26 cellular contexts compared by ENCODE assay signal in the genomic region with DNA sequence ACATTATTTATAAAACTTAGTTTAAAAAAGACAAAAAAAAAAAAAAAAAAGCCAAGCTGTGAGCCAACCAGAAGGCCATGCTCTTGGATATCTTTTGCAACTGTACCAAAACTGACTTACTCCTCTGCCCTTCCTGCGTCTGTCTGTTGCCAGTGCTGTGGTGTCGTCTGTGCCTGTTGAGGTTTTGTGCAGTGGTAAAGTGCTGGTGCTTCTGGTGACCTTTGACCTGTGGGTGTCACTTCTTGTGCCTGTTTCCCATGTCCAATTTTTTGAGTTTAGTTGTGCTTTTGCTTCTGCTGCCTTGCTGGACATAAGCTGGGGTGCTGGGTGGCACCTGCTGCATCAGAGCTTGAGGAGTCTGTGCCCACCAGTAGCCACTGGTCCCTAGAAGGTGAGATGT.
"Had no signal": no experiment of that assay in that cellular context is flagged by ENCODE, and none has a peak within 500 bp of the region (broad histone marks: within the 10 kb centered on the region; RNA-seq: fewer than 3 reads in every experiment).

No MANE protein-coding gene starts in this region.

- DNase-seq: activated CD4-positive, alpha-beta T cell treated with anti-CD3 and anti-CD28 coated beads for 4 hours; activated CD4-positive, alpha-beta T cell treated with anti-CD3 and anti-CD28 coated beads, Interleukin-2, amount 50 U/mL, for 4 hours; activated naive CD4-positive, alpha-beta T cell; activated T-cell treated with anti-CD3 and anti-CD28 coated beads for 4 hours; activated T-cell treated with anti-CD3 and anti-CD28 coated beads, Interleukin-2, amount 50 U/mL, for 72 hours; colonic mucosa; dorsolateral prefrontal cortex; effector memory CD4-positive, alpha-beta T cell; kidney glomerular epithelial cell; lower lobe of right lung; mesenchymal stem cell; natural killer cell; retina; stimulated activated CD4-positive, alpha-beta T cell treated with anti-CD3 and anti-CD28 coated beads, Interleukin-15, amount 100 ng/mL, for 24 hours; stimulated activated CD4-positive, alpha-beta T cell treated with anti-CD3 and anti-CD28 coated beads, Interleukin-2, amount 100 ng/mL, for 24 hours; stimulated activated naive B cell treated with anti-CD40 and anti-IgM and Interleukin-4, amounts not matched to agents 10 μg/mL and 1 μg/mL and 100 μg/mL, for 72 hours; stomach; T-helper 1 cell had no signal

- H3K27me3 ChIP-seq: breast epithelium, colonic mucosa, neural progenitor cell had no signal

- ATAC-seq: activated naive CD4-positive, alpha-beta T cell treated with anti-CD3 and anti-CD28 coated beads, Interleukin-2, amount 50 U/mL, for 72 hours; activated T-cell treated with anti-CD3 and anti-CD28 coated beads, Interleukin-2, amount 50 U/mL, for 72 hours; left lobe of liver; lower lobe of right lung; natural killer cell; stimulated activated naive B cell treated with anti-CD40 and anti-IgM and Interleukin-4, amounts not matched to agents 10 μg/mL and 1 μg/mL and 100 μg/mL, for 72 hours had no signal

- H3K36me3 ChIP-seq: breast epithelium, colonic mucosa, lower lobe of right lung, neural progenitor cell, stomach, suprapubic skin, tibial artery had no signal

- H3K9ac ChIP-seq: neural progenitor cell had no signal

- H3K4me2 ChIP-seq: neural progenitor cell, smooth muscle cell had no signal

- H3K27ac ChIP-seq: breast epithelium, colonic mucosa, dorsolateral prefrontal cortex, lower lobe of right lung, neural progenitor cell, stomach, suprapubic skin, tibial artery, VCaP had no signal

- H2AFZ ChIP-seq: neural progenitor cell had no signal

- H3K4me3 ChIP-seq: breast epithelium, colonic mucosa, dorsolateral prefrontal cortex, lower lobe of right lung, neural progenitor cell, smooth muscle cell, stomach, suprapubic skin, tibial artery had no signal

- H3K4me1 ChIP-seq: breast epithelium, colonic mucosa, lower lobe of right lung, neural progenitor cell, tibial artery had no signal

- H3K9me3 ChIP-seq: breast epithelium, colonic mucosa, lower lobe of right lung, stomach, suprapubic skin, tibial artery had no signal
